11 cellular contexts compared by ENCODE assay signal in the genomic region with DNA sequence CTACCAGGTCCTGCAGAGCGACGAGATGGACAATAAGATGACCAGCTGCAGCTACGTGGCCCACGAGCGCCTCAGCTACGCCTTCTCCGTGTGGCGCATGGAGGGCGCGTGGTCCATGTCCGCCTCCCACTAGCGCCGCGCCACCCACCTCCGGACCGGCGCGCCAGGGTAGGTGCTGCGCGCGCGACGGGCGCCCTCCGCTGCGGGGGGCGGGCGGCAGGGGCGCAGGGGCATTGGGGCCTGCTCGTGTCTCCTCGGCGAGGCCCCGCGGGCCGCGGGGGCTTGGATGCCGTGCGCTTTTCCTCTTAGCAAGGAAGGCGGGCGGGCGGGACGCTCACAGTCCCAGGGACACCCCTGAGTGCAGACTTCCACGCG. TPM values are rescaled to one million over a fixed set of nuclear protein-coding genes. Genes with fewer than 3 reads are reported as not detected.
DNase-seq lines count a peak whose midpoint lies in the region; ATAC-seq, FAIRE-seq and TF ChIP-seq lines count a peak whose summit lies in the region.
"Had no signal": no experiment of that assay in that cellular context is flagged by ENCODE, and none has a peak within 500 bp of the region (broad histone marks: within the 10 kb centered on the region; RNA-seq: fewer than 3 reads in every experiment).

No MANE protein-coding gene starts in this region.

- no peak overlapping the region for H3K27ac ChIP-seq in iPS-20b (ENCODE audit: low read length)
- no peak overlapping the region for H3K27ac ChIP-seq in naive thymus-derived CD4-positive, alpha-beta T cell (ENCODE audit: low read depth, low read length)

- peaks cover 0 to 6% (median 0%) of the 10 kb centered on the region in 7 donors for H3K4me1 Mint-ChIP-seq in naive thymus-derived CD4-positive, alpha-beta T cell

- no peaks in the 10 kb centered on the region for H3K36me3 ChIP-seq in ES-I3 (ENCODE audit: insufficient read depth, low read length)
- no peaks in the 10 kb centered on the region for H3K36me3 ChIP-seq in bronchial epithelial cell (ENCODE audit: control insufficient read depth, insufficient read depth, low read length)
- no peaks in the 10 kb centered on the region for H3K36me3 ChIP-seq in iPS-20b (ENCODE audit: insufficient read depth, low read depth, low read length)
- no peaks in the 10 kb centered on the region for H3K36me3 ChIP-seq in naive thymus-derived CD4-positive, alpha-beta T cell (ENCODE audit: control insufficient read depth in 2 of 3, insufficient read depth in 3 of 3, low read length in 3 of 3)

- ATAC-seq in GM21528 (IDR thresholded peaks at IDR 0.05; ENCODE audit: low FRiP score, unreplicated experiment) (no peak), HG02885 (IDR thresholded peaks at IDR 0.05; ENCODE audit: poor library complexity, unreplicated experiment) (no peak)
- ATAC-seq in naive thymus-derived CD4-positive, alpha-beta T cell: no peak

- H3K4me3 ChIP-seq in bronchial epithelial cell (ENCODE audit: low read depth, low read length) (peak overlapping the region; percentile 43), iPS-20b (ENCODE audit: low read length) (peak overlapping the region; percentile 67), retinal pigment epithelial cell (ENCODE audit: low read length) (peak overlapping the region; percentile 20)
- H3K4me3 ChIP-seq in naive thymus-derived CD4-positive, alpha-beta T cell (ENCODE audit: low read length): no peak overlapping the region

- CTCF ChIA-PET in naive thymus-derived CD4-positive, alpha-beta T cell (lab: Charles Lee): no interaction called here

- H3K9ac ChIP-seq in ES-I3 (ENCODE audit: low read depth, low read length) (peak overlapping the region; percentile 83), iPS-20b (ENCODE audit: low read depth, low read length) (no peak overlapping the region; the same call in 1 of the 2 replicates)

- H3K4me3 Mint-ChIP-seq in naive thymus-derived CD4-positive, alpha-beta T cell: peak overlapping the region in 1 of 10 donors; percentile 42

- FAIRE-seq in bronchial epithelial cell (lab: Jason Lieb, UNC): no peak

- H3K27me3 ChIP-seq in bronchial epithelial cell (ENCODE audit: control insufficient read depth, insufficient read depth, low read length): peaks cover 8% of the 10 kb centered on the region
- peaks cover 95% of the 10 kb centered on the region for H3K27me3 ChIP-seq in iPS-20b (ENCODE audit: insufficient read depth, low read length)
- H3K27me3 ChIP-seq in naive thymus-derived CD4-positive, alpha-beta T cell (ENCODE audit: control insufficient read depth in 2 of 2, insufficient read depth in 2 of 2, low read length in 2 of 2): no peaks in the 10 kb centered on the region

- no peaks in the 10 kb centered on the region for H3K9me3 Mint-ChIP-seq in naive thymus-derived CD4-positive, alpha-beta T cell

- DNase-seq in bronchial epithelial cell (ENCODE audit: low read depth): no peak
- no peak for DNase-seq in retinal pigment epithelial cell (ENCODE audit: low read depth)
- no peak for DNase-seq in HK-2 (ENCODE audit: unreplicated experiment)
- no peak for DNase-seq in naive thymus-derived CD4-positive, alpha-beta T cell
- DNase-seq: activated gamma-delta T cell treated with Interleukin-2 at 50 U/mL for 16 hours, Caco-2, NCI-H774 had no signal

- no peak overlapping the region for H3K27ac Mint-ChIP-seq in naive thymus-derived CD4-positive, alpha-beta T cell

- peaks cover 4% of the 10 kb centered on the region; the same call in 1 of the 2 replicates for H3K4me1 ChIP-seq in ES-I3 (ENCODE audit: insufficient read depth, low read length)
- H3K4me1 ChIP-seq in iPS-20b (ENCODE audit: insufficient read depth, low read length): no peaks in the 10 kb centered on the region
- no peaks in the 10 kb centered on the region for H3K4me1 ChIP-seq in naive thymus-derived CD4-positive, alpha-beta T cell (ENCODE audit: control insufficient read depth in 2 of 2, insufficient read depth in 2 of 2, low read length in 2 of 2)
- H3K4me1 ChIP-seq: Caco-2 had no signal

- intact Hi-C loops in naive thymus-derived CD4-positive, alpha-beta T cell (cut with micrococcal nuclease): no loop called here

- TF ChIP-seq CTCF in bronchial epithelial cell (IDR thresholded peaks at IDR 0.05; ENCODE audit: insufficient read depth, low read length, severe bottlenecking) (no peak), retinal pigment epithelial cell (conservative IDR thresholded peaks at IDR 0.05; ENCODE audit: low read depth, low read length) (no peak)

- H3K36me3 Mint-ChIP-seq in naive thymus-derived CD4-positive, alpha-beta T cell: no peaks in the 10 kb centered on the region

- H3K9me3 ChIP-seq in ES-I3 (ENCODE audit: control insufficient read depth, insufficient read depth, low read length): no peaks in the 10 kb centered on the region
- no peaks in the 10 kb centered on the region; the same call in 1 of the 2 replicates for H3K9me3 ChIP-seq in iPS-20b (ENCODE audit: insufficient read depth, low read depth, low read length)
- no peaks in the 10 kb centered on the region for H3K9me3 ChIP-seq in naive thymus-derived CD4-positive, alpha-beta T cell (ENCODE audit: control insufficient read depth in 2 of 3, low read length in 3 of 3)
- H3K9me3 ChIP-seq: Caco-2 had no signal

- peaks cover 49 to 66% (median 54%) of the 10 kb centered on the region in 5 donors for H3K27me3 Mint-ChIP-seq in naive thymus-derived CD4-positive, alpha-beta T cell

- POLR2A ChIA-PET in naive thymus-derived CD4-positive, alpha-beta T cell (lab: Charles Lee): no interaction called here

RNA-seq across cellular contexts. Expression of gene TWIST2, which starts 0.7 kb away (rescaled TPM):
- 4.6 and 7.4 TPM in 2 replicates for total RNA-seq in bronchial epithelial cell
- total RNA-seq in naive thymus-derived CD4-positive, alpha-beta T cell: not detected
- polyA plus RNA-seq in naive thymus-derived CD4-positive, alpha-beta T cell: not detected
- total RNA-seq: Caco-2 had no signal
